ENCODE assay signal across 15 cellular contexts in the genomic region with DNA sequence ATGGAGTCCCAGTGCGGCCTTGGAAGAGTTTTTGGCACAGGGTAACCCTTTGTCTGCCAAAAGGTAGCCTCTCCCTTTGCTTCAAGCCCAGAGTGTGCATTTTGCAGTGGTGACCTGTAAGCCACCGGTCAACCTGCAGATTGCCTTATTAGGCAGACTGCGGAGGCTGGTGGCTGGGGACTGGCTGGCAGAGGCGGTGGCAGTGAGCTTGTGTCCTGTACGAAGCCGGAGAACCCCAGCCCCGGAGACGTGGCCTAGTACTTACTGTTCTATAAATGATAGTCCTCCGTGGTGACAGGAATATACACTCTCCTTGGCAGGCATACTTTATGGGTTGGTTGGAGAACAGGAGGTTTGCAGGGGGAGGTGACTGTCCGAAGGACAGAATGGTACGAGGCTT. TPM values are rescaled to one million over a fixed set of nuclear protein-coding genes. Genes with fewer than 3 reads are reported as not detected.
"Had no signal": no experiment of that assay in that cellular context is flagged by ENCODE, and none has a peak within 500 bp of the region (broad histone marks: within the 10 kb centered on the region; RNA-seq: fewer than 3 reads in every experiment).

No MANE protein-coding gene starts in this region.

RNA-seq across cellular contexts. Expression of gene LYZL2, which starts 14.2 kb away (rescaled TPM):
- total RNA-seq: activated CD4-positive, alpha-beta memory T cell treated with anti-CD3 and anti-CD28 coated beads, Interleukin-2, amount 10 ng/mL, durations not matched to agents 7 days and 5 days; activated CD4-positive, alpha-beta T cell treated with anti-CD3 and anti-CD28 coated beads, Interleukin-2, amount 10 ng/mL, durations not matched to agents 7 days and 5 days; activated T-cell treated with anti-CD3 and anti-CD28 coated beads, Interleukin-2, amount 50 U/mL, for 4 hours; activated T-helper 17 cell treated with anti-CD3 and anti-CD28 coated beads, Interleukin-2, amount 50 U/mL, for 72 hours; colonic mucosa; glomerular endothelial cell; lung; mononuclear cell; natural killer cell; occipital lobe; SJCRH30; stomach; transverse colon; uterus had no signal
- polyA plus RNA-seq: esophagus, lung, stomach had no signal
